Comparison of ENCODE assay signal across 11 cellular contexts in the genomic region with DNA sequence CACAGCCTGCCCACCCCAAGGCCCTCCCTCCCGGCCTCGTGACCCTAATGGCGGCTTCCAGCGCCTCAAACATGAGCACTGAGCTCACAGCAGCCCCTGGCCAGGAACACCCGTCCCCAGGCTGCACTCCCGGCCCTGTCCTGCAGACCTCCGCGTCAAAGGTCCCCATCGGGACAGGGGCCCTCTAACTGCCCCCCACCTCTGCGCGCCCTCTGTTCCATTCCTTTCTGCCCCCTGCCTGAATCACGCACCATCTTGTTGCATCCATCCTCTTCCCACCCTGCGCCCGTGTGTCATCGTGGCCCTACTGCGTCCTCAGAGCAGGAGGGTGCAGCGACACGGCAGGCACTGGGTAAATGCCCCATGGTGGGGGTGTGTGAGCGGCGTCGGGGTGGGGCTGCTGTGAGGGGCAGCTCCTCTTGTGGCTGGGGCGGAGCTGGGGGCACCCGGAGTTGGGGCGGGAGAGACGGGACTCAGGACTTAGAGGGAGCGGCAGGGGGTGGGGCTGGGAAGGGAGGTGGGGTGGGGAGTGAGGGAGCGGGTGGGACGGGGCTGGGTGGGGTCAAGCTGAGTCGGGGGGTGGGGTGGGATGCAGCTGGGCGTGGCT. TPM values are rescaled to one million over a fixed set of nuclear protein-coding genes. Genes with fewer than 3 reads are reported as not detected.
DNase-seq lines count a peak whose midpoint lies in the region; ATAC-seq, FAIRE-seq and TF ChIP-seq lines count a peak whose summit lies in the region.
"Had no signal": no experiment of that assay in that cellular context is flagged by ENCODE, and none has a peak within 500 bp of the region (broad histone marks: within the 10 kb centered on the region; RNA-seq: fewer than 3 reads in every experiment).

No MANE protein-coding gene starts in this region.

- no peaks in the 10 kb centered on the region for H3K27me3 ChIP-seq in CD4-positive, alpha-beta memory T cell (ENCODE audit: insufficient read depth, low read length)
- H3K27me3 ChIP-seq in HUES64 (ENCODE audit: insufficient read depth, low read length), result peaks cover 9% of the 10 kb centered on the region
- H3K27me3 ChIP-seq in astrocyte (ENCODE audit: insufficient read depth, low read length), result no peaks in the 10 kb centered on the region
- no peaks in the 10 kb centered on the region for H3K27me3 ChIP-seq in lower lobe of right lung (ENCODE audit: low read depth)

- no peak for TF ChIP-seq CTCF in astrocyte (IDR thresholded peaks at IDR 0.05; ENCODE audit: insufficient read depth, low read depth, low read length)
- no peak for TF ChIP-seq CTCF in lower lobe of right lung (IDR thresholded peaks at IDR 0.05)

- no peaks in the 10 kb centered on the region for H3K36me3 Mint-ChIP-seq in CD4-positive, alpha-beta memory T cell
- peaks cover 8% of the 10 kb centered on the region for H3K36me3 Mint-ChIP-seq in astrocyte (ENCODE audit: low read depth, unreplicated experiment)

- H3K4me1 Mint-ChIP-seq in CD4-positive, alpha-beta memory T cell, result peaks cover 10 to 13% (median 10%) of the 10 kb centered on the region in 4 donors
- H3K4me1 Mint-ChIP-seq in astrocyte (ENCODE audit: low read depth, unreplicated experiment), result no peaks in the 10 kb centered on the region

- peak in 3 of 5 donors; percentile 13 to 53 (median 22) for DNase-seq in CD4-positive, alpha-beta memory T cell
- DNase-seq in astrocyte (ENCODE audit: low read depth) (no peak), lower lobe of right lung (peak; percentile 34), dedifferentiated amniotic fluid mesenchymal stem cell (ENCODE audit: extremely low spot score) (no peak), EL (no peak)
- DNase-seq: amniotic stem cell, HCEC 1CT, NCI-H1092 treated with DMSO at 0.1 percent for 48 hours had no signal

- H3K4me3 Mint-ChIP-seq in CD4-positive, alpha-beta memory T cell, result peak overlapping the region in 7 of 8 donors; percentile 55 to 75 (median 66)
- H3K4me3 Mint-ChIP-seq in astrocyte (ENCODE audit: unreplicated experiment), result peak overlapping the region; percentile 71

- H3K9me3 ChIP-seq in CD4-positive, alpha-beta memory T cell (ENCODE audit: control insufficient read depth in 1 of 2, low read length in 2 of 2), result no peaks in the 10 kb centered on the region
- H3K9me3 ChIP-seq in HUES64 (ENCODE audit: insufficient read depth, low read depth, low read length), result no peaks in the 10 kb centered on the region
- peaks cover 3% of the 10 kb centered on the region for H3K9me3 ChIP-seq in astrocyte (ENCODE audit: insufficient read depth, low read depth, low read length)
- H3K9me3 ChIP-seq in lower lobe of right lung, result no peaks in the 10 kb centered on the region

- H3K4me2 ChIP-seq in astrocyte (ENCODE audit: low read length), result no peak overlapping the region

- ATAC-seq in lower lobe of right lung (no peak), GM19397 (IDR thresholded peaks at IDR 0.05; ENCODE audit: unreplicated experiment) (no peak), HG03039 (IDR thresholded peaks at IDR 0.05; ENCODE audit: unreplicated experiment) (no peak)

- intact Hi-C loops in CD4-positive, alpha-beta memory T cell (cut with micrococcal nuclease), result loop anchor here (1.0 kb wide), 1 partner anchor 106 kb away; a partner anchor contains a TSS
- intact Hi-C loops in lower lobe of right lung (cut with DNase I), result no loop called here

- H3K36me3 ChIP-seq in CD4-positive, alpha-beta memory T cell (ENCODE audit: insufficient read depth, low read length), result no peaks in the 10 kb centered on the region
- H3K36me3 ChIP-seq in HUES64 (ENCODE audit: insufficient read depth, low read length) (peaks cover 4% of the 10 kb centered on the region; the same call in 1 of the 2 replicates), astrocyte (ENCODE audit: insufficient read depth, low read length) (no peaks in the 10 kb centered on the region), lower lobe of right lung (no peaks in the 10 kb centered on the region)

- WGBS in HUES64, result 28% methylated on average over 26 of the region's 30 CpGs

- H3K27ac ChIP-seq in CD4-positive, alpha-beta memory T cell (ENCODE audit: low read depth, low read length), result no peak overlapping the region
- H3K27ac ChIP-seq in HUES64 (ENCODE audit: low read depth, low read length), result no peak overlapping the region
- no peak overlapping the region for H3K27ac ChIP-seq in astrocyte (ENCODE audit: low read depth, low read length)
- no peak overlapping the region for H3K27ac ChIP-seq in lower lobe of right lung

- H3K4me1 ChIP-seq in CD4-positive, alpha-beta memory T cell (ENCODE audit: insufficient read depth, low read length), result peaks cover 14% of the 10 kb centered on the region
- no peaks in the 10 kb centered on the region for H3K4me1 ChIP-seq in HUES64 (ENCODE audit: insufficient read depth, low read length)
- no peaks in the 10 kb centered on the region for H3K4me1 ChIP-seq in astrocyte (ENCODE audit: insufficient read depth, low read length)
- H3K4me1 ChIP-seq in lower lobe of right lung, result no peaks in the 10 kb centered on the region

- H3K9ac ChIP-seq in HUES64 (ENCODE audit: low read depth, low read length) (peak overlapping the region; percentile 71), astrocyte (ENCODE audit: low read length) (no peak overlapping the region)

- CTCF ChIA-PET in CD4-positive, alpha-beta memory T cell (lab: Charles Lee; ENCODE audit: partially characterized antibody), result interaction anchor here (1.0 kb wide), 1 partner anchor 56 kb away, joined by 3 read pairs; no protein-coding TSS in a partner anchor

- H4K20me1 ChIP-seq in astrocyte (ENCODE audit: insufficient read depth, low read length), result no peaks in the 10 kb centered on the region

- peaks cover 0 to 3% of the 10 kb centered on the region in 2 donors for H3K27me3 Mint-ChIP-seq in CD4-positive, alpha-beta memory T cell
- peaks cover 31% of the 10 kb centered on the region for H3K27me3 Mint-ChIP-seq in astrocyte (ENCODE audit: low read depth, unreplicated experiment)

- no peak overlapping the region for H3K4me3 ChIP-seq in CD4-positive, alpha-beta memory T cell (ENCODE audit: low read length in 2 of 2)
- H3K4me3 ChIP-seq in HUES64 (ENCODE audit: low read length) (peak overlapping the region; percentile 65), astrocyte (ENCODE audit: insufficient read depth, low read depth, low read length) (no peak overlapping the region), lower lobe of right lung (no peak overlapping the region)

- peaks cover 0 to 24% (median 7%) of the 10 kb centered on the region in 8 donors for H3K9me3 Mint-ChIP-seq in CD4-positive, alpha-beta memory T cell
- peaks cover 5% of the 10 kb centered on the region for H3K9me3 Mint-ChIP-seq in astrocyte (ENCODE audit: unreplicated experiment)

- POLR2A ChIA-PET in CD4-positive, alpha-beta memory T cell (lab: Charles Lee; ENCODE audit: partially characterized antibody), result no interaction called here

- peak overlapping the region in 4 of 7 donors; percentile 44 to 66 (median 55) for H3K27ac Mint-ChIP-seq in CD4-positive, alpha-beta memory T cell
- H3K27ac Mint-ChIP-seq in astrocyte (ENCODE audit: unreplicated experiment), result no peak overlapping the region

- H2AFZ ChIP-seq in astrocyte (ENCODE audit: low read depth, low read length), result no peak overlapping the region

- no peak for FAIRE-seq in astrocyte (lab: Jason Lieb, UNC)

- no peaks in the 10 kb centered on the region for H3K79me2 ChIP-seq in astrocyte (ENCODE audit: insufficient read depth, low read length)

RNA-seq across cellular contexts. Expression of a gene that starts 13.4 kb away (rescaled TPM):
- total RNA-seq in CD4-positive, alpha-beta memory T cell, result under 1 TPM; 0.36 to 0.76 TPM
- polyA plus RNA-seq in CD4-positive, alpha-beta memory T cell, result under 1 TPM; 0.50 to 0.82 TPM
- 12.7 TPM for polyA plus RNA-seq in HUES64 (2013, experiment 1 of 2)
- polyA plus RNA-seq in HUES64 (2013, experiment 2 of 2), result 13.9 TPM
- 7.0 and 8.2 TPM in 2 replicates for total RNA-seq in astrocyte
- 2.7 TPM for total RNA-seq in lower lobe of right lung

Comparison
In these comparisons a context has a peak if more than half of its experiments do, and no peak if none do; other contexts are left out.
1. DNase-seq: peak in CD4-positive, alpha-beta memory T cell (3 of 5) and lower lobe of right lung (single experiment); none in astrocyte (single experiment), dedifferentiated amniotic fluid mesenchymal stem cell (single experiment) and EL (single experiment).